In genomic region chr5:30368064-30368463, GRCh38 we compare ENCODE assay signal across 21 cellular contexts.
"Had no signal": no experiment of that assay in that cellular context is flagged by ENCODE, and none has a peak within 500 bp of the region (broad histone marks: within the 10 kb centered on the region; RNA-seq: fewer than 3 reads in every experiment).

No MANE protein-coding gene starts in this region.

- H3K4me3 Mint-ChIP-seq: naive B cell, nephron had no signal

- H3K4me1 Mint-ChIP-seq: naive B cell, nephron had no signal

- H3K27me3 Mint-ChIP-seq: naive B cell, progenitor cell of endocrine pancreas had no signal

- DNase-seq: esophagus squamous epithelium; foreskin fibroblast; kidney; left cardiac atrium; left ventricle myocardium inferior; lower lobe of right lung; mesendoderm; naive B cell; occipital lobe; pancreas; right cardiac atrium; small intestine; stimulated activated CD4-positive, alpha-beta T cell treated with anti-CD3 and anti-CD28 coated beads, Interleukin-12 subunit alpha, Interleukin-12 subunit beta, amount 100 ng/mL, for 4 hours; stimulated activated naive CD4-positive, alpha-beta T cell; stomach; substantia nigra; transverse colon had no signal

- FAIRE-seq: pancreas, small intestine had no signal

- H3K4me3 ChIP-seq: esophagus squamous epithelium, gastroesophageal sphincter, left ventricle myocardium inferior, lower lobe of right lung, pancreas, stomach, thoracic aorta, transverse colon had no signal

- H3K27ac Mint-ChIP-seq: naive B cell, nephron, progenitor cell of endocrine pancreas had no signal
